ENCODE assay signal across 13 cellular contexts in genomic region chrX:13109811-13110210, GRCh38.
DNase-seq lines count a peak whose midpoint lies in the region; TF ChIP-seq lines count a peak whose summit lies in the region.
"Had no signal": no experiment of that assay in that cellular context is flagged by ENCODE, and none has a peak within 500 bp of the region (broad histone marks: within the 10 kb centered on the region; RNA-seq: fewer than 3 reads in every experiment).

No MANE protein-coding gene starts in this region.

- TF ChIP-seq EP300 in ovary (IDR thresholded peaks at IDR 0.05): no peak

- in situ Hi-C loops in HAP-1 (cut with MboI; ENCODE audit: low sequenced_read_pairs): no loop called here

- H3K27ac ChIP-seq in VCaP (peak overlapping the region; percentile 57), ovary (no peak overlapping the region)

- no peaks in the 10 kb centered on the region for H3K36me3 ChIP-seq in ovary
- no peaks in the 10 kb centered on the region for H3K36me3 ChIP-seq in HAP-1 (replicated peaks)

- H3K4me1 ChIP-seq in ovary (ENCODE audit: insufficient read depth) (peaks cover 1% of the 10 kb centered on the region), HAP-1 (no peaks in the 10 kb centered on the region; the same call in 1 of the 2 replicates)

- no peaks in the 10 kb centered on the region for H3K36me3 Mint-ChIP-seq in osteocyte (ENCODE audit: unreplicated experiment)
- H3K36me3 Mint-ChIP-seq: natural killer cell treated with Interleukin-12 subunit alpha and Interleukin-12 subunit beta and Interleukin-15 and Interleukin-18, amount 100 ng/mL, for 72 hours had no signal

- H3K4me3 ChIP-seq in ovary (no peak overlapping the region), HAP-1 (no peak overlapping the region)

- H3K4me3 Mint-ChIP-seq in osteocyte (ENCODE audit: unreplicated experiment): no peak overlapping the region
- H3K4me3 Mint-ChIP-seq: natural killer cell treated with Interleukin-12 subunit alpha and Interleukin-12 subunit beta and Interleukin-15 and Interleukin-18, amount 100 ng/mL, for 72 hours had no signal

- H3K4me1 Mint-ChIP-seq in osteocyte (ENCODE audit: unreplicated experiment): peaks cover 20% of the 10 kb centered on the region

- peak overlapping the region; percentile 84 for H3K27ac Mint-ChIP-seq in osteocyte (ENCODE audit: unreplicated experiment)
- H3K27ac Mint-ChIP-seq: natural killer cell treated with Interleukin-12 subunit alpha and Interleukin-12 subunit beta and Interleukin-15 and Interleukin-18, amount 100 ng/mL, for 72 hours had no signal

- no peaks in the 10 kb centered on the region for H3K9me3 Mint-ChIP-seq in osteocyte (ENCODE audit: unreplicated experiment)
- H3K9me3 Mint-ChIP-seq: natural killer cell treated with Interleukin-12 subunit alpha and Interleukin-12 subunit beta and Interleukin-15 and Interleukin-18, amount 100 ng/mL, for 72 hours had no signal

- DNase-seq in Daoy (ENCODE audit: low read depth) (peak; percentile 47), fibroblast of gingiva (ENCODE audit: low read depth) (peak; percentile 10), osteocyte (ENCODE audit: extremely low spot score, unreplicated experiment) (no peak), NCI-H146 (lab: John Stamatoyannopoulos, UW) (no peak), ovary (no peak), HAP-1 (ENCODE audit: low spot score in 2 of 2) (no peak), HT-29 (ENCODE audit: low spot score) (no peak)
- DNase-seq: activated CD4-positive, CD25-positive, alpha-beta regulatory T cell treated with anti-CD3 and anti-CD28 coated beads, Interleukin-2, amount 50 U/mL, for 72 hours; DND-41; NCI-H1436 treated with DMSO at 0.1 percent for 48 hours; NCI-H82 had no signal

- H3K27me3 ChIP-seq in ovary (no peaks in the 10 kb centered on the region), HAP-1 (ENCODE audit: low read depth) (no peaks in the 10 kb centered on the region)

- H3K9me3 ChIP-seq in ovary (no peaks in the 10 kb centered on the region), HAP-1 (no peaks in the 10 kb centered on the region)

- WGBS in ovary, 3 donors: 61 to 73% (median 70%) methylated on average over 5 of the region's 5 CpGs

- TF ChIP-seq POLR2A in ovary (IDR thresholded peaks at IDR 0.05): no peak

- no peaks in the 10 kb centered on the region for H3K27me3 Mint-ChIP-seq in osteocyte (ENCODE audit: unreplicated experiment)

- intact Hi-C loops in ovary (cut with DNase I): no loop called here

- TF ChIP-seq CTCF in VCaP (conservative IDR thresholded peaks at IDR 0.05) (no peak), osteocyte (IDR thresholded peaks at IDR 0.05) (no peak), ovary (IDR thresholded peaks at IDR 0.05) (no peak)

Comparison
In these comparisons a context has a peak if more than half of its experiments do, and no peak if none do; other contexts are left out.
1. DNase-seq: peak in Daoy (single experiment) and fibroblast of gingiva (single experiment); none in osteocyte (single experiment), NCI-H146 (single experiment), ovary (0 of 5), HAP-1 (0 of 2) and HT-29 (single experiment).